In the genomic region with DNA sequence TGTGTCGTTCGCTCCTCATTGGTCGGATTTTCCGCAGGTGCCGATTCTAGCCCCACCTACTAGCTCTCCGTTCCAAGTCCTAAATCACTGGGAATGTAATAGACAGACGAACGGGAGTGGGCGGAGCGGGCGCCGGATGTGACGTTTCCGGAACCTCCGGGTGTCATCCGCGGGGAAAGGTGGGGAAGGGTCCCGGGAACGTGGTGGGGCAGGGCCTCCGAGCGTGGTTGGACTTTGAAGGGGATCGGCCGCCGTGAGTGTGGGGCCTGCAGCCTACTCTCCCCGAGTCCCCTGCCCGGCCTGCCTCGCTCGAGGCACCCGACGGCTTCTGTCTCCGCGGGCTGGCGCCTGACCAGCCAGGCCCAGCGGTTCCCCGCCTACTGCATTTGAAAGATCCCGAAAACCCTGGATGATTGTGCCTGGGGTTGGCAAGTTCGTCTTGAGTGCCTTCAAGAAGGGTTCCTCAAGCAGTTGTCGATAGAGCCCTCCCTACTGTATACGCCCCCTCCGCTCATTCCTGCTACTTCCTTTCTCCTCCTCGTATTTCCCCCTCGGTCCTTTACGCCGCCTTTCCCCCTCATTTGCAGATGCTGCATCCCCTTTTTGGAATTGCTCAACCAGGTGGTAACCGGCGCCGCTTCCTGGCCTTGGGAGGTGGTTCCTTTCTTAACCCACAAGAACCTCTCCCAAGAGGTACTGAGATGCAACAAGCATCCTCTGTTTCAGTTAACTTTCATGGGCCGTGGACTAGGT, we compare ENCODE assay signal across 8 cellular contexts. TPM values are rescaled to one million over a fixed set of nuclear protein-coding genes. Genes with fewer than 3 reads are reported as not detected.
DNase-seq lines count a peak whose midpoint lies in the region; ATAC-seq and FAIRE-seq lines count a peak whose summit lies in the region.

TSS of gene STAMBP (plus strand) at position 144 of the 753 bp plus-strand sequence. CDS start 1,896 bp downstream, outside the sequence.

- H3K36me3 Mint-ChIP-seq in activated T-cell treated with anti-CD3 and anti-CD28 coated beads, Interleukin-2, amount 50 U/mL, for 72 hours (ENCODE audit: insufficient read depth in 2 of 2): peaks cover 7 to 18% of the 10 kb centered on the region in 2 donors

- no peaks in the 10 kb centered on the region for H3K9me3 Mint-ChIP-seq in activated T-cell treated with anti-CD3 and anti-CD28 coated beads, Interleukin-2, amount 50 U/mL, for 72 hours

- FAIRE-seq in RCC 7860 (lab: Jason Lieb, UNC): peak; percentile 89

- H3K4me1 Mint-ChIP-seq in activated T-cell treated with anti-CD3 and anti-CD28 coated beads, Interleukin-2, amount 50 U/mL, for 72 hours (ENCODE audit: low read depth): peaks cover 63% of the 10 kb centered on the region

- H3K9ac ChIP-seq in muscle layer of colon (ENCODE audit: low read length): peak within 1 kb of the TSS; percentile 85

- peak within 1 kb of the TSS; percentile 66 to 82 for H3K4me3 ChIP-seq in muscle layer of colon (ENCODE audit: low read depth in 1 of 2, low read length in 2 of 2)

- no peaks in the 10 kb centered on the region for H3K27me3 Mint-ChIP-seq in activated T-cell treated with anti-CD3 and anti-CD28 coated beads, Interleukin-2, amount 50 U/mL, for 72 hours (ENCODE audit: low read depth)

- peak within 1 kb of the TSS; percentile 90 to 98 for H3K4me3 Mint-ChIP-seq in activated T-cell treated with anti-CD3 and anti-CD28 coated beads, Interleukin-2, amount 50 U/mL, for 72 hours

- H3K9me3 ChIP-seq in KOPT-K1 (ENCODE audit: insufficient read depth, low read length, poor library complexity, severe bottlenecking) (no peaks in the 10 kb centered on the region), muscle layer of colon (ENCODE audit: low read length) (no peaks in the 10 kb centered on the region)

- DNase-seq in DMS79 (lab: John Stamatoyannopoulos, UW): peak; percentile 92
- DNase-seq in RCC 7860 (ENCODE audit: low spot score): peak; percentile 91
- peak; percentile 89 to 90 for DNase-seq in activated T-cell treated with anti-CD3 and anti-CD28 coated beads, Interleukin-2, amount 50 U/mL, for 72 hours
- DNase-seq in stimulated activated CD8-positive, alpha-beta memory T cell treated with anti-CD3 and anti-CD28 coated beads, Interleukin-7, amount 100 ng/mL, for 24 hours (ENCODE audit: low read depth): peak; percentile 75

- ATAC-seq in GM21786 (IDR thresholded peaks at IDR 0.05; ENCODE audit: unreplicated experiment) (peak; percentile 95), esophagus mucosa (peak; percentile 92)
- ATAC-seq in activated T-cell treated with anti-CD3 and anti-CD28 coated beads, Interleukin-2, amount 50 U/mL, for 72 hours (replicated peaks in 1 of 2): peak; percentile 76 to 77

- no peaks in the 10 kb centered on the region for H3K27me3 ChIP-seq in muscle layer of colon (ENCODE audit: control insufficient read depth in 1 of 2, insufficient read depth in 2 of 2, low read length in 2 of 2)

- peak within 1 kb of the TSS; percentile 70 for H3K27ac ChIP-seq in KOPT-K1 (ENCODE audit: low read depth, low read length, poor library complexity, severe bottlenecking)
- H3K27ac ChIP-seq in muscle layer of colon (ENCODE audit: low read depth, low read length): peak within 1 kb of the TSS; percentile 93

- peak within 1 kb of the TSS; percentile 98 for H3K27ac Mint-ChIP-seq in activated T-cell treated with anti-CD3 and anti-CD28 coated beads, Interleukin-2, amount 50 U/mL, for 72 hours

- peaks cover 48% of the 10 kb centered on the region for H3K4me1 ChIP-seq in muscle layer of colon (ENCODE audit: insufficient read depth, low read length)

- peaks cover 31% of the 10 kb centered on the region for H3K36me3 ChIP-seq in KOPT-K1 (ENCODE audit: insufficient read depth, low read length)
- peaks cover 3% of the 10 kb centered on the region for H3K36me3 ChIP-seq in muscle layer of colon (ENCODE audit: insufficient read depth, low read length)

RNA-seq across cellular contexts. Expression of gene STAMBP, which starts in this region (rescaled TPM):
- total RNA-seq in activated T-cell treated with anti-CD3 and anti-CD28 coated beads, Interleukin-2, amount 50 U/mL, for 72 hours: 100 to 1,000 TPM; 101 to 107 TPM
- 33.5 TPM for total RNA-seq in esophagus mucosa

Comparison
In these comparisons a context has a peak if more than half of its experiments do, and no peak if none do; other contexts are left out.
1. Peak in every context shown above with its lines: DNase-seq, ATAC-seq, H3K4me3 ChIP-seq and H3K27ac ChIP-seq.